16 cellular contexts compared by ENCODE assay signal in the genomic region with DNA sequence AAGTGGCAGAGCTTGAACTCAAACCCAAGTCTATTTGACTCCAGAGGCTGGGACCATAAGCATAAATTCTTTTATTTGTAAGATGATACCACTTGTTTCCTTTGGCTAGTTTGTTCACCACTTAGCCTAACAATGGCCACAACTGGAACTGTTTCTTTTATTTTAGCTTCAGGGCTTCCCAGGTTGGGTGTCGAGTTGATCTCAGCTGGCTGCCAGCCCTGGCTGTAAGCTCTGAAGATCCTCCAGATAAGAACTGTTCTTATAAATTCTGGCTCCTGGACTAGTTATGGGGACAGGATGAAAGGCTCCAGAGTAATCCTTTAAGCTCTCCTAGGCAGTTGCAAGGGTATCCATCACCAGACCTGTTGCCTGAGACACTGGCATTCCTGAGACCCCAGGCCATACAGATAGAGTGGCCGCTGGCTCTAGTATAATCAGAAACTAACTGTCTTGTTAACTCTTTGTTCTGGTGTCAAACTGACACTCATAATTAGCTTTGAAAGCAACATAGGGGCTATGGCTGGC.
"Had no signal": no experiment of that assay in that cellular context is flagged by ENCODE, and none has a peak within 500 bp of the region (broad histone marks: within the 10 kb centered on the region; RNA-seq: fewer than 3 reads in every experiment).

No MANE protein-coding gene starts in this region.

- H3K4me1 Mint-ChIP-seq: activated naive CD4-positive, alpha-beta T cell treated with anti-CD3 and anti-CD28 coated beads, Interleukin-2, amount 10 ng/mL, durations not matched to agents 7 days and 5 days had no signal

- H3K27me3 Mint-ChIP-seq: activated naive CD4-positive, alpha-beta T cell treated with anti-CD3 and anti-CD28 coated beads, Interleukin-2, amount 10 ng/mL, durations not matched to agents 7 days and 5 days had no signal

- H3K4me3 Mint-ChIP-seq: activated CD4-positive, alpha-beta memory T cell treated with anti-CD3 and anti-CD28 coated beads, Interleukin-2, amount 10 ng/mL, durations not matched to agents 7 days and 5 days; activated naive CD4-positive, alpha-beta T cell treated with anti-CD3 and anti-CD28 coated beads, Interleukin-2, amount 10 ng/mL, durations not matched to agents 7 days and 5 days; activated T-cell treated with anti-CD3 and anti-CD28 coated beads, Interleukin-2, amount 50 U/mL, for 24 hours had no signal

- H3K9me3 Mint-ChIP-seq: activated CD4-positive, alpha-beta memory T cell treated with anti-CD3 and anti-CD28 coated beads, Interleukin-2, amount 10 ng/mL, durations not matched to agents 7 days and 5 days; activated naive CD4-positive, alpha-beta T cell treated with anti-CD3 and anti-CD28 coated beads, Interleukin-2, amount 10 ng/mL, durations not matched to agents 7 days and 5 days; activated T-cell treated with anti-CD3 and anti-CD28 coated beads, Interleukin-2, amount 50 U/mL, for 24 hours had no signal

- H3K27ac Mint-ChIP-seq: activated CD4-positive, alpha-beta memory T cell treated with anti-CD3 and anti-CD28 coated beads, Interleukin-2, amount 10 ng/mL, durations not matched to agents 7 days and 5 days; activated naive CD4-positive, alpha-beta T cell treated with anti-CD3 and anti-CD28 coated beads, Interleukin-2, amount 10 ng/mL, durations not matched to agents 7 days and 5 days; activated T-cell treated with anti-CD3 and anti-CD28 coated beads, Interleukin-2, amount 50 U/mL, for 24 hours; progenitor cell of endocrine pancreas had no signal

- DNase-seq: activated CD4-positive, alpha-beta memory T cell treated with anti-CD3 and anti-CD28 coated beads, Interleukin-2, amount 10 ng/mL, durations not matched to agents 7 days and 5 days; activated CD4-positive, alpha-beta T cell treated with anti-CD3 and anti-CD28 coated beads for 4 hours; activated naive CD4-positive, alpha-beta T cell treated with anti-CD3 and anti-CD28 coated beads, Interleukin-2, amount 10 ng/mL, durations not matched to agents 7 days and 5 days; activated T-cell treated with anti-CD3 and anti-CD28 coated beads, Interleukin-2, amount 50 U/mL, for 24 hours; caudate nucleus; colonic mucosa; foreskin fibroblast; glutamatergic neuron; hypothalamus; right cardiac atrium; small intestine; stimulated activated CD4-positive, alpha-beta T cell treated with anti-CD3 and anti-CD28 coated beads, Interleukin-4, amount 100 ng/mL, for 24 hours; stimulated activated naive CD4-positive, alpha-beta T cell treated with Interleukin-2 at 50 U/mL for 16 hours; substantia nigra; transverse colon had no signal

- H3K36me3 Mint-ChIP-seq: activated naive CD4-positive, alpha-beta T cell treated with anti-CD3 and anti-CD28 coated beads, Interleukin-2, amount 10 ng/mL, durations not matched to agents 7 days and 5 days had no signal
